Comparison of ENCODE assay signal across 17 cellular contexts in genomic region chr1:223337174-223337869, GRCh38. TPM values are rescaled to one million over a fixed set of nuclear protein-coding genes. Genes with fewer than 3 reads are reported as not detected.
DNase-seq lines count a peak whose midpoint lies in the region; ATAC-seq, FAIRE-seq and TF ChIP-seq lines count a peak whose summit lies in the region.
"Had no signal": no experiment of that assay in that cellular context is flagged by ENCODE, and none has a peak within 500 bp of the region (broad histone marks: within the 10 kb centered on the region; RNA-seq: fewer than 3 reads in every experiment).

No MANE protein-coding gene starts in this region.

- no TSS peak for BruUV-seq in K562 (replicated peaks; lab: Mats Ljungman, UMichigan)

- no peaks in the 10 kb centered on the region; a peak in 1 of 5 replicates for H3K4me1 ChIP-seq in K562 (replicated peaks in 1 of 2; ENCODE audit: control insufficient read depth in 2 of 2, insufficient read depth in 2 of 2, low read length in 2 of 2)
- H3K4me1 ChIP-seq in SK-N-SH (ENCODE audit: control insufficient read depth in 1 of 2, insufficient read depth in 2 of 2, low read depth in 1 of 2, low read length in 1 of 2): peaks cover 0 to 2% of the 10 kb centered on the region in 2 experiments; a peak in 1 of 4 replicates
- H3K4me1 ChIP-seq: HAP-1 had no signal

- H3F3A ChIP-seq in SK-N-SH (replicated peaks; ENCODE audit: insufficient read depth): no peaks in the 10 kb centered on the region

- no peaks in the 10 kb centered on the region for H3K9me1 ChIP-seq in K562 (ENCODE audit: control insufficient read depth, insufficient read depth, low read length)

- no peak overlapping the region for H2AFZ ChIP-seq in K562 (ENCODE audit: low read depth, low read length)
- H2AFZ ChIP-seq in SK-N-SH (ENCODE audit: low read depth): no peak overlapping the region

- no peak for ATAC-seq in K562
- ATAC-seq: Panc1 had no signal

- no peaks in the 10 kb centered on the region for H3K36me3 ChIP-seq in K562 (ENCODE audit: control insufficient read depth, insufficient read depth, low read length)
- H3K36me3 ChIP-seq in SK-N-SH (replicated peaks in 1 of 2; ENCODE audit: control insufficient read depth in 1 of 2, insufficient read depth in 2 of 2, low read length in 1 of 2): no peaks in the 10 kb centered on the region
- H3K36me3 ChIP-seq: HAP-1 had no signal

- TF ChIP-seq CTCF in K562 (IDR thresholded peaks at IDR 0.05 in 2 of 3, conservative IDR thresholded peaks at IDR 0.05 in 1 of 3; ENCODE audit: insufficient read depth in 2 of 3, low read depth in 1 of 3, low read length in 3 of 3) (no peak), GM13977 (IDR thresholded peaks at IDR 0.05; ENCODE audit: extremely low read depth, insufficient read depth, missing control alignments) (no peak), SK-N-SH (IDR thresholded peaks at IDR 0.05) (no peak)

- TF ChIP-seq RAD21 in K562 (CRISPR knock-in tag; conservative IDR thresholded peaks at IDR 0.05 in 1 of 2, IDR thresholded peaks at IDR 0.05 in 1 of 2): no peak
- no peak for TF ChIP-seq RAD21 in SK-N-SH (IDR thresholded peaks at IDR 0.05; ENCODE audit: low read length)

- H3K27me3 ChIP-seq in K562 (ENCODE audit: control insufficient read depth in 2 of 2, insufficient read depth in 2 of 2, low read length in 2 of 2) (peaks cover 27 to 57% of the 10 kb centered on the region in 2 experiments), SK-N-SH (ENCODE audit: insufficient read depth) (peaks cover 4% of the 10 kb centered on the region; the same call in 1 of the 2 replicates)

- CTCF ChIA-PET in K562 (lab: Yijun Ruan, JAX; ENCODE audit: low intra/inter-chr PET ratio) (no interaction called here), SK-N-SH (lab: Yijun Ruan, JAX) (interaction anchor here (1.0 to 1.4 kb wide), 2 partner anchors 15 to 25 kb away, joined by 3 read pairs; no protein-coding TSS in a partner anchor)

- WGBS in K562 (ENCODE audit: insufficient coverage, low coverage, missing lambda C conversion rate): 3% methylated on average over 6 of the region's 6 CpGs
- 24% methylated on average over 6 of the region's 6 CpGs for WGBS in SK-N-SH (ENCODE audit: low lambda C conversion rate)

- no peak overlapping the region for H3K4me2 ChIP-seq in K562 (ENCODE audit: insufficient read depth, low read length)
- no peak overlapping the region for H3K4me2 ChIP-seq in SK-N-SH

- in situ Hi-C loops in K562 (cut with MboI) (no loop called here), GM13977 (cut with MboI; ENCODE audit: low pct_unique_long_range_greater_than_20kb, low sequenced_read_pairs, unreplicated experiment) (no loop called here)

- H3K27ac ChIP-seq in K562 (ENCODE audit: extremely low read depth, low read depth, low read length) (no peak overlapping the region), SK-N-SH (ENCODE audit: low read depth in 2 of 2, low read length in 1 of 2) (no peak overlapping the region)

- H3K9me3 ChIP-seq in K562 (replicated peaks; ENCODE audit: control insufficient read depth, insufficient read depth, low read depth, low read length) (no peaks in the 10 kb centered on the region), SK-N-SH (no peaks in the 10 kb centered on the region)
- H3K9me3 ChIP-seq: HAP-1 had no signal

- H3K9me2 ChIP-seq in SK-N-SH: no peaks in the 10 kb centered on the region

- DNase-seq in NCI-H748 (lab: John Stamatoyannopoulos, UW; ENCODE audit: unreplicated experiment): peak; percentile 49
- DNase-seq in NCI-H748 treated with DMSO at 0.1 percent for 48 hours (lab: John Stamatoyannopoulos, UW): no peak
- DNase-seq in NCI-H2171 (lab: John Stamatoyannopoulos, UW): peak; percentile 72
- no peak for DNase-seq in K562 (ENCODE audit: extremely low read depth in 1 of 4, low spot score in 3 of 4)
- DNase-seq in D341Med (ENCODE audit: low spot score): no peak
- no peak for DNase-seq in GM13977 (ENCODE audit: low spot score)
- no peak for DNase-seq in SK-N-SH
- DNase-seq: EL, NCI-H146, NCI-H774 had no signal

- no peak overlapping the region for H3K4me3 ChIP-seq in K562
- no peak overlapping the region for H3K4me3 ChIP-seq in SK-N-SH (ENCODE audit: low read depth in 2 of 2, low read length in 1 of 2)
- H3K4me3 ChIP-seq: HAP-1 had no signal

- H4K20me1 ChIP-seq in K562 (replicated peaks; ENCODE audit: control insufficient read depth, insufficient read depth, low read length): no peaks in the 10 kb centered on the region
- H4K20me1 ChIP-seq in SK-N-SH (ENCODE audit: insufficient read depth): no peaks in the 10 kb centered on the region

- H3K9ac ChIP-seq in K562 (ENCODE audit: insufficient read depth in 1 of 2, low read depth in 2 of 2, low read length in 2 of 2): no peak overlapping the region
- H3K9ac ChIP-seq in SK-N-SH: no peak overlapping the region

- POLR2A ChIA-PET in K562 (lab: Yijun Ruan, JAX) (interaction anchor here (0.6 to 1.6 kb wide), 4 partner anchors 12 to 1295 kb away, joined by 3 to 6 read pairs (median 4); no protein-coding TSS in a partner anchor), SK-N-SH (lab: Yijun Ruan, JAX) (no interaction called here)

- TF ChIP-seq EP300 in K562 (IDR thresholded peaks at IDR 0.05; ENCODE audit: low read length) (no peak), SK-N-SH (IDR thresholded peaks at IDR 0.05; ENCODE audit: borderline replicate concordance in 1 of 2, low read depth in 1 of 2, low read length in 1 of 2) (no peak)

- FAIRE-seq in K562 (lab: Jason Lieb, UNC): peak; percentile 15
- FAIRE-seq: HTR-8/SVneo had no signal

- no peaks in the 10 kb centered on the region for H3K79me2 ChIP-seq in K562 (ENCODE audit: control insufficient read depth, insufficient read depth, low read length)
- no peaks in the 10 kb centered on the region for H3K79me2 ChIP-seq in SK-N-SH (ENCODE audit: insufficient read depth)

- intact Hi-C loops in K562 (cut with micrococcal nuclease): no loop called here

- no peak for TF ChIP-seq POLR2A in K562 (conservative IDR thresholded peaks at IDR 0.05)

TF ChIP-seq in K562, 482 proteins besides CTCF, POLR2A, EP300 and RAD21:
- TF ChIP-seq ZNF24 (IDR thresholded peaks at IDR 0.05) (peak; percentile 87), HMG20B (CRISPR knock-in tag; IDR thresholded peaks at IDR 0.05) (no peak)

RNA-seq across cellular contexts. Expression of gene SUSD4, which starts 26.7 kb away (rescaled TPM):
- total RNA-seq in K562 (2011; cell fraction: chromatin; rRNA removed; ENCODE audit: low replicate concordance): 0.16 and 0.97 TPM in 2 replicates
- 0.26 and 0.67 TPM in 2 replicates for total RNA-seq in K562 (2011; cell fraction: nucleolus; rRNA removed)
- total RNA-seq in K562 (2011; cell fraction: nucleoplasm; rRNA removed): 0.23 and 1.1 TPM in 2 replicates
- not detected in 2 replicates for total RNA-seq in K562 (2014; rRNA removed)
- not detected in 2 replicates for total RNA-seq in K562 (2014; rRNA removed; fragmentation: Illumina TruSeq; extraction: Trizol)
- not detected in 2 replicates for total RNA-seq in K562 (2015; rRNA removed; fragmentation: Illumina TruSeq; extraction: Trizol)
- total RNA-seq in K562 (2021): 0.09 TPM in 1 of 2 replicates, not detected in the other
- polyA plus RNA-seq in K562 (2011; rRNA removed): 0.15 and 1.7 TPM in 2 replicates
- polyA plus RNA-seq in K562 (2011; cell fraction: cytosol; rRNA removed): 0.10 and 1.3 TPM in 2 replicates
- polyA plus RNA-seq in K562 (2011; cell fraction: nucleus; rRNA removed): 0.95 and 3.8 TPM in 2 replicates
- polyA plus RNA-seq in K562 (2012): 0.14 and 0.26 TPM in 2 replicates
- 0.06 and 0.07 TPM in 2 replicates for polyA plus RNA-seq in K562 (2014; fragmentation: Illumina TruSeq; extraction: Trizol)
- polyA plus RNA-seq in K562 (2014; fragmentation: Nextera tagmentation; extraction: Ambion mirVana): under 1 TPM in 1 of 2 experiments, not detected in 1; 0.06 TPM
- 0.16 TPM in 1 of 2 replicates, not detected in the other for polyA plus RNA-seq in K562 (2014; rRNA removed)
- polyA minus RNA-seq in K562 (2011; rRNA and poly(A)+ RNA removed): 1.0 TPM in 1 of 2 replicates, not detected in the other
- polyA minus RNA-seq in K562 (2011; cell fraction: cytosol; rRNA and poly(A)+ RNA removed): 0.38 TPM in 1 of 2 replicates, not detected in the other
- polyA minus RNA-seq in K562 (2011; cell fraction: nucleus; rRNA and poly(A)+ RNA removed): 0.89 and 0.94 TPM in 2 replicates
- polyA plus RNA-seq in SK-N-SH (2012; rRNA removed): 0.21 and 0.31 TPM in 2 replicates
- 0.06 and 0.30 TPM in 2 replicates for polyA plus RNA-seq in SK-N-SH (2012; cell fraction: cytosol; rRNA removed)
- polyA plus RNA-seq in SK-N-SH (2012; cell fraction: nucleus; rRNA removed): 0.39 and 1.8 TPM in 2 replicates
- total RNA-seq: A673, SK-MEL-5 had no signal

RNA-seq across cellular contexts. Expression of gene CCDC185, which starts 55.9 kb away (rescaled TPM):
- total RNA-seq in K562 (2011; cell fraction: chromatin; rRNA removed; ENCODE audit: low replicate concordance): not detected in 2 replicates
- total RNA-seq in K562 (2011; cell fraction: nucleolus; rRNA removed): not detected in 2 replicates
- total RNA-seq in K562 (2011; cell fraction: nucleoplasm; rRNA removed): not detected in 2 replicates
- total RNA-seq in K562 (2014; rRNA removed) (not detected in 2 replicates), K562 (2014; rRNA removed; fragmentation: Illumina TruSeq; extraction: Trizol) (not detected in 2 replicates), K562 (2015; rRNA removed; fragmentation: Illumina TruSeq; extraction: Trizol) (not detected in 2 replicates), K562 (2021) (not detected in 2 replicates)
- polyA plus RNA-seq in K562 (2011; rRNA removed) (not detected in 2 replicates), K562 (2014; fragmentation: Illumina TruSeq; extraction: Trizol) (not detected in 2 replicates), K562 (2014; fragmentation: Nextera tagmentation; extraction: Ambion mirVana) (not detected), K562 (2014; rRNA removed) (not detected in 2 replicates), SK-N-SH (2012; rRNA removed) (not detected in 2 replicates)
- not detected in 2 replicates for polyA plus RNA-seq in K562 (2011; cell fraction: cytosol; rRNA removed)
- polyA plus RNA-seq in K562 (2011; cell fraction: nucleus; rRNA removed): not detected in 2 replicates
- not detected in 2 replicates for polyA plus RNA-seq in K562 (2012)
- not detected in 2 replicates for polyA minus RNA-seq in K562 (2011; rRNA and poly(A)+ RNA removed)
- polyA minus RNA-seq in K562 (2011; cell fraction: cytosol; rRNA and poly(A)+ RNA removed): not detected in 2 replicates
- polyA minus RNA-seq in K562 (2011; cell fraction: nucleus; rRNA and poly(A)+ RNA removed): not detected in 2 replicates
- polyA plus RNA-seq in SK-N-SH (2012; cell fraction: cytosol; rRNA removed): not detected in 2 replicates
- polyA plus RNA-seq in SK-N-SH (2012; cell fraction: nucleus; rRNA removed): not detected in 2 replicates
- total RNA-seq: A673, LHCN-M2, SK-MEL-5 had no signal
- polyA plus RNA-seq: IgD-negative memory B cell had no signal

Comparison
In these comparisons a context has a peak if more than half of its experiments do, and no peak if none do; other contexts are left out.
1. DNase-seq: peak in NCI-H748 (single experiment) and NCI-H2171 (single experiment); none in NCI-H748 treated with DMSO at 0.1 percent for 48 hours (single experiment), K562 (0 of 4), D341Med (single experiment), GM13977 (single experiment) and SK-N-SH (single experiment).